21 cellular contexts compared by ENCODE assay signal in the genomic region with DNA sequence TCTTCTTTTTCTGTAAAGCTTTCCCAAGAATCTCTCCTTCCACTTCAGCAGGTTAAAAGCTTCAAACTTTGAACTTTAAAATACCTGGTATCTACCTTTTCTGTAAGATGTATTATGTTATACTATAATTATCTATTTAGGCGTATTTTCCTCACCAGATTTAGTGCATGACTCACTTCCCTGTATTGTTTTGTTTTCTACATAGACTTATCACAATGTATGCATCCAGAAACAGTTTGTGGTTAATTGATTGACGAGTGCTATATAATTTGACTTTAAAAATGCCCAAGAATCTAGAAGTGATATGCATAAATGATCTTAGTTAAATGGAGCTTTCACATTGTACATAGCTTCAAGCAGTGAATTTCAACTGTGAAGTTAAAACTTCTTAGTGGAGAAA.
"Had no signal": no experiment of that assay in that cellular context is flagged by ENCODE, and none has a peak within 500 bp of the region (broad histone marks: within the 10 kb centered on the region; RNA-seq: fewer than 3 reads in every experiment).

No MANE protein-coding gene starts in this region.

- H3K27ac ChIP-seq: coronary artery, dorsolateral prefrontal cortex, esophagus squamous epithelium, heart left ventricle, neutrophil, ovary, right atrium auricular region, sigmoid colon, skin epidermis, testis, tibial nerve had no signal

- H3K36me3 Mint-ChIP-seq: naive thymus-derived CD8-positive, alpha-beta T cell had no signal

- DNase-seq: dorsolateral prefrontal cortex; effector CD8-positive, alpha-beta T cell; esophagus squamous epithelium; heart left ventricle; hippocampal formation; kidney glomerular epithelial cell; mucosa of descending colon; naive thymus-derived CD8-positive, alpha-beta T cell; ovary; sigmoid colon; stimulated activated CD4-positive, alpha-beta T cell treated with anti-CD3 and anti-CD28 coated beads, Interleukin-2, amount 100 ng/mL, for 24 hours; stimulated activated CD4-positive, alpha-beta T cell treated with anti-CD3 and anti-CD28 coated beads, Interleukin-4, amount 100 ng/mL, for 4 hours; stimulated activated naive B cell treated with anti-CD40 and anti-IgM and Interleukin-4, amounts not matched to agents 10 μg/mL and 1 μg/mL and 100 μg/mL, for 72 hours; stimulated activated naive CD8-positive, alpha-beta T cell treated with anti-CD3 and anti-CD28 coated beads, Interleukin-15, amount 100 ng/mL, for 72 hours; testis had no signal

- H3K4me1 ChIP-seq: esophagus squamous epithelium, heart left ventricle, right atrium auricular region, sigmoid colon, testis, tibial nerve had no signal

- H3K36me3 ChIP-seq: esophagus squamous epithelium, heart left ventricle, neutrophil, ovary, right atrium auricular region, sigmoid colon, tibial nerve had no signal

- ATAC-seq: heart left ventricle; left lobe of liver; mucosa of descending colon; naive thymus-derived CD8-positive, alpha-beta T cell; stimulated activated naive B cell treated with anti-CD40 and anti-IgM and Interleukin-4, amounts not matched to agents 10 μg/mL and 1 μg/mL and 100 μg/mL, for 72 hours; stimulated activated naive CD8-positive, alpha-beta T cell treated with anti-CD3 and anti-CD28 coated beads, Interleukin-15, amount 100 ng/mL, for 72 hours had no signal

- H3K27me3 Mint-ChIP-seq: stimulated activated naive B cell treated with anti-CD40 and anti-IgM and Interleukin-4, amounts not matched to agents 10 μg/mL and 1 μg/mL and 100 μg/mL, for 72 hours; stimulated activated naive CD8-positive, alpha-beta T cell treated with anti-CD3 and anti-CD28 coated beads, Interleukin-15, amount 100 ng/mL, for 72 hours had no signal

- H3K27ac Mint-ChIP-seq: stimulated activated naive B cell treated with anti-CD40 and anti-IgM and Interleukin-4, amounts not matched to agents 10 μg/mL and 1 μg/mL and 100 μg/mL, for 72 hours; stimulated activated naive CD8-positive, alpha-beta T cell treated with anti-CD3 and anti-CD28 coated beads, Interleukin-15, amount 100 ng/mL, for 72 hours had no signal

- H3K27me3 ChIP-seq: esophagus squamous epithelium, heart left ventricle, neutrophil, ovary, right atrium auricular region, sigmoid colon, testis, tibial nerve had no signal

- H3K4me3 Mint-ChIP-seq: naive thymus-derived CD8-positive, alpha-beta T cell; stimulated activated naive B cell treated with anti-CD40 and anti-IgM and Interleukin-4, amounts not matched to agents 10 μg/mL and 1 μg/mL and 100 μg/mL, for 72 hours; stimulated activated naive CD8-positive, alpha-beta T cell treated with anti-CD3 and anti-CD28 coated beads, Interleukin-15, amount 100 ng/mL, for 72 hours had no signal

- H3K4me3 ChIP-seq: coronary artery, dorsolateral prefrontal cortex, esophagus squamous epithelium, heart left ventricle, mucosa of descending colon, ovary, right atrium auricular region, sigmoid colon, skin epidermis, testis, tibial nerve had no signal

- H3K4me1 Mint-ChIP-seq: stimulated activated naive B cell treated with anti-CD40 and anti-IgM and Interleukin-4, amounts not matched to agents 10 μg/mL and 1 μg/mL and 100 μg/mL, for 72 hours; stimulated activated naive CD8-positive, alpha-beta T cell treated with anti-CD3 and anti-CD28 coated beads, Interleukin-15, amount 100 ng/mL, for 72 hours had no signal

- H3K9me3 ChIP-seq: esophagus squamous epithelium, heart left ventricle, neutrophil, ovary, right atrium auricular region, sigmoid colon, testis, tibial nerve had no signal
